Comparison of ENCODE assay signal across 8 cellular contexts in the genomic region with DNA sequence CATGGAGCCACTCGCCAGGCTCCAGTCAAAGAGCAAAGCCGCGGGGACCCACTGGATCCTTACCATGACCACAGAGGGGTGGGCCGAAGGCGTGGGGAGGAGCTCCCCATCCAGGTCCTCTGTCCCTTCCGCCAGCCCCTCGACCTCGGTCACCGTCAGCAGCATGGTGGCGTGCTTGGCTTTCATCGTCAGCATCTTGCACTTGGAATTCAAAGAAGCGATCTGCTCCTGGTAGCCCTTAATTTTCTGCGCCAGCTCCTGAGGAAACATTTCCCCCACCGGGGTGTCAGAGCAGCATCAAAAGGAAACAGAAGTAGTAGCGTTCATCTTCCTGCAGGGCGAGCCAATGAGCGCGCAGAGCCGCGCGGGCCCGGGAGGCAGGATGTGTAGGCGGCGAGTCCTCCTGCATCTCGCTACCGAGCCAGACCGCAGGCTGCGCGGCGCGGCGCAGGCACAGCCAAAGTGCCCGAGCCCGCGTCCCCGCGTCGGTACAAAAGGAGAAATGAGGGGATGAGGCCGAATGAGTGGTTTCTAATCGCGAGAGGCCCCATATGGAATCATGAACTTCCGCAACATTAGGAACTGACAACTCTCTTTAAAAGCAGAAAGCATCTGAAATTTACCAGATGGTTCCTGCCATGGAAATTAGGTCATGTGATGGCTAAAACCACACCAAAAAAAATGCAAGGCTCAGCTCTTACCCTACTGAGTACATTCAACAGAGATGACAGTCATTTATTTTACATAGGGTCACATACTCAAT.
A peak's percentile ranks its signal among the peaks of the same experiment; 100 is the strongest.
DNase-seq lines count a peak whose midpoint lies in the region; ATAC-seq and TF ChIP-seq lines count a peak whose summit lies in the region.

No MANE protein-coding gene starts in this region.

- peaks cover 6 to 11% of the 10 kb centered on the region in 2 donors for H3K36me3 Mint-ChIP-seq in CD14-positive monocyte

- H3K9me3 Mint-ChIP-seq in CD14-positive monocyte, result no peaks in the 10 kb centered on the region

- DNase-seq in CD14-positive monocyte (ENCODE audit: low spot score) (peak; percentile 82), NOMO-1 treated with dmso at 0.1 percent for 144 hours (lab: John Stamatoyannopoulos, UW; ENCODE audit: unreplicated experiment) (peak; percentile 83), epidermal melanocyte (ENCODE audit: insufficient read length, low spot score) (peak; percentile 33), midbrain (lab: John Stamatoyannopoulos, UW) (peak; percentile 89)
- DNase-seq in activated CD8-positive, alpha-beta memory T cell treated with anti-CD3 and anti-CD28 coated beads, Interleukin-2, amount 50 U/mL, for 4 hours, result peak; percentile 87
- peak; percentile 84 to 86 for DNase-seq in stimulated activated CD8-positive, alpha-beta memory T cell treated with anti-CD3 and anti-CD28 coated beads, Interleukin-15, amount 100 ng/mL, for 48 hours (ENCODE audit: low read depth in 2 of 2)

- H3K4me3 Mint-ChIP-seq in CD14-positive monocyte, result peak overlapping the region; percentile 100

- peak; percentile 88 for ATAC-seq in GM19372 (IDR thresholded peaks at IDR 0.05; ENCODE audit: low read depth, unreplicated experiment)
- ATAC-seq in HG03521 (IDR thresholded peaks at IDR 0.05; ENCODE audit: unreplicated experiment), result peak; percentile 94

- intact Hi-C loops in CD14-positive monocyte (cut with micrococcal nuclease), result loop anchor here in 1 of 2 donors (5.0 kb wide), 1 partner anchor 35 kb away; no protein-coding TSS in a partner anchor

- peak overlapping the region; percentile 95 to 100 (median 99) for H3K27ac Mint-ChIP-seq in CD14-positive monocyte

- H3K4me1 Mint-ChIP-seq in CD14-positive monocyte, result peaks cover 22% of the 10 kb centered on the region

- peak; percentile 66 for TF ChIP-seq CTCF in CD14-positive monocyte (IDR thresholded peaks at IDR 0.05)

- H3K27me3 Mint-ChIP-seq in CD14-positive monocyte (ENCODE audit: low read depth in 3 of 3), result no peaks in the 10 kb centered on the region

Comparison
In these comparisons a context has a peak if more than half of its experiments do, and no peak if none do; other contexts are left out.
1. Peak in every context shown above with its lines: DNase-seq and ATAC-seq.
2. DNase-seq: peak in every context shown above with its lines; median percentile 89 in midbrain; 87 in activated CD8-positive, alpha-beta memory T cell treated with anti-CD3 and anti-CD28 coated beads, Interleukin-2, amount 50 U/mL, for 4 hours; 85 in stimulated activated CD8-positive, alpha-beta memory T cell treated with anti-CD3 and anti-CD28 coated beads, Interleukin-15, amount 100 ng/mL, for 48 hours; 83 in NOMO-1 treated with dmso at 0.1 percent for 144 hours; 82 in CD14-positive monocyte; 33 in epidermal melanocyte.